ENCODE assay signal across 32 cellular contexts in the genomic region with DNA sequence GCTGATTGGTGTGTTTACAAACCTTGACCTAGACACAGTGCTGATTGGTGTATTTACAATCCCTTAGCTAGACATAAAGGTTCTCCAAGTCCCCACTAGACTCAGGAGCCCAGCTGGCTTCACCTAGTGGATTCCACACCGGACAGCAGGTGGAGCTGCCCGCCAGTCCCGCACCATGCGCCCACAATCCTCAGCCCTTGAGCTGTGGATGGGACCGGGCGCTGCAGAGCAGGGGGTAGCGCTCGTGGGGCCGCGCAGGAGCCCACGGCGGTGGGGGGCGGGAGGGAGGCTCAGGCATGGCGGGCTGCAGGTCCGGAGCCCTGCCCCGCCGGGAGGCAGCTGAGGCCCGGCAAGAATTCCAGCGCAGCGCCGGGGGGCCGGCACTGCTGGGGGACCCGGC. TPM values are rescaled to one million over a fixed set of nuclear protein-coding genes. Genes with fewer than 3 reads are reported as not detected.
"Had no signal": no experiment of that assay in that cellular context is flagged by ENCODE, and none has a peak within 500 bp of the region (broad histone marks: within the 10 kb centered on the region; RNA-seq: fewer than 3 reads in every experiment).

No MANE protein-coding gene starts in this region.

- H3K4me1 ChIP-seq: SJCRH30 had no signal

- H3K4me3 ChIP-seq: MG63, SJCRH30 had no signal

- H3K27ac ChIP-seq: brain microvascular endothelial cell, RWPE1, SJCRH30 had no signal

- ATAC-seq: activated CD8-positive, alpha-beta T cell treated with anti-CD3 and anti-CD28 coated beads, Interleukin-2, amount 10 ng/mL, durations not matched to agents 7 days and 5 days; Panc1 had no signal

- H3K27ac Mint-ChIP-seq: activated CD8-positive, alpha-beta T cell treated with anti-CD3 and anti-CD28 coated beads, Interleukin-2, amount 10 ng/mL, durations not matched to agents 7 days and 5 days; activated naive CD8-positive, alpha-beta T cell had no signal

- FAIRE-seq: astrocyte had no signal

- H3K36me3 Mint-ChIP-seq: activated naive CD8-positive, alpha-beta T cell had no signal

- H3K4me3 Mint-ChIP-seq: activated CD8-positive, alpha-beta T cell treated with anti-CD3 and anti-CD28 coated beads, Interleukin-2, amount 10 ng/mL, durations not matched to agents 7 days and 5 days; activated naive CD8-positive, alpha-beta T cell had no signal

- DNase-seq: activated CD4-positive, alpha-beta T cell treated with anti-CD3 and anti-CD28 coated beads for 48 hours; activated CD4-positive, alpha-beta T cell treated with anti-CD3 and anti-CD28 coated beads, Interleukin-2, amount 50 U/mL, for 4 hours; activated CD4-positive, CD25-positive, alpha-beta regulatory T cell treated with anti-CD3 and anti-CD28 coated beads, Interleukin-2, amount 50 U/mL, for 72 hours; activated CD8-positive, alpha-beta memory T cell treated with anti-CD3 and anti-CD28 coated beads, Interleukin-2, amount 50 U/mL, for 48 hours; activated CD8-positive, alpha-beta T cell treated with anti-CD3 and anti-CD28 coated beads, Interleukin-2, amount 10 ng/mL, durations not matched to agents 7 days and 5 days; activated naive CD4-positive, alpha-beta T cell treated with Interleukin-2 at 50 U/mL for 16 hours; activated T-cell treated with anti-CD3 and anti-CD28 coated beads, Interleukin-2, amount 50 U/mL, for 1 hour; brain microvascular endothelial cell; cerebellar nuclear complex; MG63; MV-4-11; NCI-H1092 treated with DMSO at 0.1 percent for 48 hours; NCI-H1417 treated with DMSO at 0.1 percent for 48 hours; NCI-H1694; NCI-H2029; NCI-H2107; NCI-H2171 treated with DMSO at 0.1 percent for 48 hours; NCI-H226; NCI-H526; NCI-H82; Right ventricle myocardium superior; SJCRH30; SK-N-SH; T-helper 1 cell had no signal

- H3K4me2 ChIP-seq: SK-N-SH had no signal

- H3K36me3 ChIP-seq: brain microvascular endothelial cell, MG63, SJCRH30 had no signal

- H3K9ac ChIP-seq: SK-N-SH had no signal

- H3K9me3 ChIP-seq: MG63, SJCRH30, SK-N-SH had no signal

- H3K27me3 ChIP-seq: brain microvascular endothelial cell, MG63, SJCRH30 had no signal

RNA-seq across cellular contexts. Expression of a gene that starts 30.7 kb away (rescaled TPM):
- total RNA-seq: activated CD8-positive, alpha-beta T cell treated with anti-CD3 and anti-CD28 coated beads, Interleukin-2, amount 10 ng/mL, durations not matched to agents 7 days and 5 days; astrocyte; cardiac septum; NCI-H460; OCI-LY7; Right ventricle myocardium superior; SJCRH30; T-helper 2 cell treated with Interferon-gamma antibody and Interleukin-4, amounts not matched to agents 100 ng/mL and 5 ng/mL, for 36 hours had no signal
- polyA plus RNA-seq: SK-N-SH had no signal
